Comparison of ENCODE assay signal across 34 cellular contexts in the genomic region with DNA sequence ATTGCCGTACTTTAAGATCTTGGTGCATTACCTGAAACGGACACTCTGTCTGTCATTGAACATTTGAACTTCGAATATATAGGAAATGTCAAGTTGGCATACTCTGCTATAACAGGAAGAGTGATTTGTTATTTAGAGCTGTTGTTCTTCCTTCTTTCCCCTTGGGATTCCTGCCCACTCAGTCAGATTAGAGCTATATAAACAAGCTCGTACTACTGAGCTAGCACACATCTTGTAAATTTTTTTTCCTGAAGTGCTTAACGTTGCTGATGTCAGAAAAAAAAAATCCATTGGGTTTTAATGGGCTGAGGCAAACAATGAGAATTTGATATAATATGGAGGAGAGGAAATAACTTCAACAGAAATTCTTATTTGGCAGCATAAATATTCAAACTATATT. TPM values are rescaled to one million over a fixed set of nuclear protein-coding genes. Genes with fewer than 3 reads are reported as not detected.
"Had no signal": no experiment of that assay in that cellular context is flagged by ENCODE, and none has a peak within 500 bp of the region (broad histone marks: within the 10 kb centered on the region; RNA-seq: fewer than 3 reads in every experiment).

No MANE protein-coding gene starts in this region.

- H2AFZ ChIP-seq: neural progenitor cell, parathyroid adenoma had no signal

- FAIRE-seq: endothelial cell of umbilical vein, kidney had no signal

- H3K4me1 Mint-ChIP-seq: activated naive CD8-positive, alpha-beta T cell treated with anti-CD3 and anti-CD28 coated beads for 36 hours; immature natural killer cell; natural killer cell; neural progenitor cell had no signal

- H3K4me1 ChIP-seq: adrenal gland, gastroesophageal sphincter, neural progenitor cell, parathyroid adenoma, psoas muscle, suprapubic skin, tibial nerve had no signal

- H3K27me3 ChIP-seq: adrenal gland, cardiac muscle cell, gastroesophageal sphincter, neural progenitor cell, right atrium auricular region, suprapubic skin, tibial nerve had no signal

- H3K36me3 ChIP-seq: adrenal gland, cardiac muscle cell, gastroesophageal sphincter, neural progenitor cell, right atrium auricular region, suprapubic skin, tibial nerve had no signal

- ATAC-seq: effector memory CD8-positive, alpha-beta T cell; gastroesophageal sphincter; left colon; natural killer cell; psoas muscle had no signal

- H3K27ac Mint-ChIP-seq: activated naive CD4-positive, alpha-beta T cell treated with anti-CD3 and anti-CD28 coated beads for 36 hours; activated naive CD8-positive, alpha-beta T cell treated with anti-CD3 and anti-CD28 coated beads for 36 hours; activated T-helper 1 cell treated with anti-CD3 and anti-CD28 coated beads, Interleukin-12 subunit alpha, Interleukin-12 subunit beta, Interleukin-2, Interleukin-4 antibody, amounts not matched to agents 30 ng/mL and 10 ng/mL and 1 ng/mL, durations not matched to agents 14 hours and 24 hours and 36 hours; brain; effector memory CD8-positive, alpha-beta T cell; immature natural killer cell; natural killer cell; neural progenitor cell; T-helper 2 cell treated with Interferon-gamma antibody and Interleukin-4, amounts not matched to agents 5 μg/mL and 100 μg/mL, for 36 hours had no signal

- H3K79me2 ChIP-seq: parathyroid adenoma had no signal

- H3K4me3 ChIP-seq: adrenal gland, cardiac muscle cell, coronary artery, dorsolateral prefrontal cortex, gastroesophageal sphincter, lung, neural progenitor cell, psoas muscle, right atrium auricular region, suprapubic skin, tibial nerve had no signal

- H3K4me3 Mint-ChIP-seq: activated naive CD4-positive, alpha-beta T cell treated with anti-CD3 and anti-CD28 coated beads for 36 hours; activated naive CD8-positive, alpha-beta T cell treated with anti-CD3 and anti-CD28 coated beads for 36 hours; activated T-helper 1 cell treated with anti-CD3 and anti-CD28 coated beads, Interleukin-12 subunit alpha, Interleukin-12 subunit beta, Interleukin-2, Interleukin-4 antibody, amounts not matched to agents 30 ng/mL and 10 ng/mL and 1 ng/mL, durations not matched to agents 14 hours and 24 hours and 36 hours; brain; effector memory CD8-positive, alpha-beta T cell; immature natural killer cell; natural killer cell; neural progenitor cell; T-helper 2 cell treated with Interferon-gamma antibody and Interleukin-4, amounts not matched to agents 5 μg/mL and 100 μg/mL, for 36 hours had no signal

- DNase-seq: activated CD4-positive, alpha-beta T cell treated with anti-CD3 and anti-CD28 coated beads for 4 hours; activated CD4-positive, alpha-beta T cell treated with anti-CD3 and anti-CD28 coated beads, Interleukin-2, amount 50 U/mL, for 4 hours; activated CD8-positive, alpha-beta memory T cell treated with anti-CD3 and anti-CD28 coated beads for 24 hours; activated effector memory CD4-positive, alpha-beta T cell treated with anti-CD3 and anti-CD28 coated beads, Interleukin-2, amount 50 U/mL, for 16 hours; activated naive CD4-positive, alpha-beta T cell treated with anti-CD3 and anti-CD28 coated beads for 36 hours; activated naive CD8-positive, alpha-beta T cell treated with anti-CD3 and anti-CD28 coated beads for 36 hours; adrenal gland; aorta; dorsolateral prefrontal cortex; effector memory CD8-positive, alpha-beta T cell; hippocampal formation; immature natural killer cell; kidney; left colon; mesendoderm; natural killer cell; occipital lobe; psoas muscle; stimulated activated naive CD4-positive, alpha-beta T cell had no signal

- H3K9me3 ChIP-seq: adrenal gland, gastroesophageal sphincter, psoas muscle, right atrium auricular region, suprapubic skin, tibial nerve had no signal

- H3K9me3 Mint-ChIP-seq: activated naive CD4-positive, alpha-beta T cell treated with anti-CD3 and anti-CD28 coated beads for 36 hours; activated naive CD8-positive, alpha-beta T cell treated with anti-CD3 and anti-CD28 coated beads for 36 hours; activated T-helper 1 cell treated with anti-CD3 and anti-CD28 coated beads, Interleukin-12 subunit alpha, Interleukin-12 subunit beta, Interleukin-2, Interleukin-4 antibody, amounts not matched to agents 30 ng/mL and 10 ng/mL and 1 ng/mL, durations not matched to agents 14 hours and 24 hours and 36 hours; effector memory CD8-positive, alpha-beta T cell; immature natural killer cell; natural killer cell; neural progenitor cell; T-helper 2 cell treated with Interferon-gamma antibody and Interleukin-4, amounts not matched to agents 5 μg/mL and 100 μg/mL, for 36 hours had no signal

- H3K27ac ChIP-seq: adrenal gland, cardiac muscle cell, coronary artery, dorsolateral prefrontal cortex, gastroesophageal sphincter, neural progenitor cell, parathyroid adenoma, psoas muscle, suprapubic skin, tibial nerve had no signal

- H3K4me2 ChIP-seq: neural progenitor cell had no signal

- H3K36me3 Mint-ChIP-seq: activated naive CD8-positive, alpha-beta T cell treated with anti-CD3 and anti-CD28 coated beads for 36 hours; brain; immature natural killer cell; natural killer cell; neural progenitor cell had no signal

RNA-seq across cellular contexts. Expression of gene RGS6, which starts 26.8 kb away (rescaled TPM):
- total RNA-seq: activated naive CD4-positive, alpha-beta T cell treated with anti-CD3 and anti-CD28 coated beads for 36 hours; endothelial cell of umbilical vein; fibroblast of lung; fibroblast of villous mesenchyme had no signal
- polyA plus RNA-seq: endothelial cell of umbilical vein, fibroblast of lung had no signal
